Comparison of ENCODE assay signal across 14 cellular contexts in genomic region chr11:45774023-45774655, GRCh38. TPM values are rescaled to one million over a fixed set of nuclear protein-coding genes. Genes with fewer than 3 reads are reported as not detected.
A peak's percentile ranks its signal among the peaks of the same experiment; 100 is the strongest.
DNase-seq lines count a peak whose midpoint lies in the region; ATAC-seq and TF ChIP-seq lines count a peak whose summit lies in the region.
"Had no signal": no experiment of that assay in that cellular context is flagged by ENCODE, and none has a peak within 500 bp of the region (broad histone marks: within the 10 kb centered on the region; RNA-seq: fewer than 3 reads in every experiment).

No MANE protein-coding gene starts in this region.

- no peaks in the 10 kb centered on the region for H3K9me1 ChIP-seq in IMR-90 (ENCODE audit: insufficient read depth, low read length)

- H3K36me3 ChIP-seq in IMR-90 (ENCODE audit: control insufficient read depth, insufficient read depth, low read length), result no peaks in the 10 kb centered on the region
- no peaks in the 10 kb centered on the region for H3K36me3 ChIP-seq in neuronal stem cell (replicated peaks in 1 of 2; ENCODE audit: control insufficient read depth in 2 of 2, insufficient read depth in 2 of 2, low read length in 2 of 2)
- H3K36me3 ChIP-seq: HAP-1 had no signal

- TF ChIP-seq CTCF in IMR-90 (conservative IDR thresholded peaks at IDR 0.05; ENCODE audit: low read depth, low read length), result no peak

- intact Hi-C loops in IMR-90 (cut with micrococcal nuclease), result no loop called here

- no peaks in the 10 kb centered on the region for H4K20me1 ChIP-seq in IMR-90 (ENCODE audit: insufficient read depth, low read length)

- H3K4me1 ChIP-seq in IMR-90 (ENCODE audit: control insufficient read depth, insufficient read depth, low read length), result peaks cover 3% of the 10 kb centered on the region; the same call in 1 of the 2 replicates
- H3K4me1 ChIP-seq in neuronal stem cell (ENCODE audit: control insufficient read depth in 2 of 2, insufficient read depth in 1 of 2, low read depth in 1 of 2, low read length in 2 of 2), result peaks cover 2 to 6% of the 10 kb centered on the region in 2 donors

- H2BK120ac ChIP-seq in IMR-90 (ENCODE audit: low read depth, low read length), result no peak overlapping the region
- H2BK120ac ChIP-seq in neuronal stem cell (ENCODE audit: low read depth, low read length), result no peak overlapping the region

- H4K8ac ChIP-seq in IMR-90 (ENCODE audit: low read depth in 2 of 2, low read length in 2 of 2) (no peak overlapping the region), neuronal stem cell (ENCODE audit: low read depth, low read length) (no peak overlapping the region)

- POLR2A ChIA-PET in IMR-90 (lab: Charles Lee; ENCODE audit: unreplicated experiment), result no interaction called here

- WGBS in IMR-90 (ENCODE audit: extremely low coverage in 2 of 2, insufficient read length in 1 of 2), 2 experiments, result 85% methylated on average over 4 of the region's 11 CpGs; no CpG with 5 or more reads in 1 of the 2 experiments
- no CpG with 5 or more reads among the region's 11 CpGs for whole genome bisulfite sequencing in neuronal stem cell (ENCODE audit: extremely low coverage in 2 of 2, insufficient read length in 2 of 2, insufficient replicate concordance in 1 of 2), 2 donors

- no peak overlapping the region for H4K5ac ChIP-seq in IMR-90 (ENCODE audit: low read depth, low read length)

- no peak overlapping the region for H2AK5ac ChIP-seq in IMR-90 (ENCODE audit: low read depth, low read length)
- H2AK5ac ChIP-seq in neuronal stem cell (ENCODE audit: low read depth, low read length), result no peak overlapping the region

- H3K23ac ChIP-seq in IMR-90 (ENCODE audit: low read depth, low read length) (no peak overlapping the region), neuronal stem cell (ENCODE audit: low read depth, low read length, poor library complexity) (peak overlapping the region; percentile 22)

- no peak overlapping the region for H4K91ac ChIP-seq in IMR-90 (ENCODE audit: insufficient read depth, low read depth, low read length)
- H4K91ac ChIP-seq in neuronal stem cell (ENCODE audit: low read depth, low read length, poor library complexity), result no peak overlapping the region

- dilution Hi-C loops in IMR-90 (cut with HindIII; ENCODE audit: low sequenced_read_pairs, unreplicated experiment), result no loop called here

- H3K27me3 ChIP-seq in IMR-90 (ENCODE audit: control insufficient read depth, insufficient read depth, low read length) (peaks cover 13% of the 10 kb centered on the region), neuronal stem cell (ENCODE audit: control insufficient read depth in 3 of 3, insufficient read depth in 3 of 3, low read depth in 1 of 3, low read length in 3 of 3) (peaks cover 0 to 7% (median 3%) of the 10 kb centered on the region in 3 experiments)

- H3K9ac ChIP-seq in IMR-90 (ENCODE audit: low read depth, low read length), result no peak overlapping the region
- no peak overlapping the region for H3K9ac ChIP-seq in neuronal stem cell (ENCODE audit: low read depth, low read length, poor library complexity)

- H2AK9ac ChIP-seq in IMR-90 (replicated peaks; ENCODE audit: low read depth, low read length, poor library complexity), result peak overlapping the region; percentile 57

- H3K4me3 ChIP-seq in IMR-90 (ENCODE audit: insufficient read depth, low read depth, low read length) (no peak overlapping the region), neuronal stem cell (ENCODE audit: low read length in 2 of 2) (no peak overlapping the region)
- H3K4me3 ChIP-seq: HAP-1 had no signal

- H3K4ac ChIP-seq in IMR-90 (ENCODE audit: low read depth, low read length), result no peak overlapping the region
- no peak overlapping the region for H3K4ac ChIP-seq in neuronal stem cell (ENCODE audit: low read length)

- H2BK15ac ChIP-seq in IMR-90 (ENCODE audit: low read depth, low read length) (no peak overlapping the region), neuronal stem cell (ENCODE audit: low read length) (no peak overlapping the region)

- DNase-seq in IMR-90 (no peak), left kidney (ENCODE audit: low read depth, low spot score) (peak; percentile 15), neuronal stem cell (ENCODE audit: low spot score) (no peak), NOMO-1 (lab: John Stamatoyannopoulos, UW; ENCODE audit: unreplicated experiment in 2 of 2) (no peak), KG1 (lab: John Stamatoyannopoulos, UW) (no peak)
- DNase-seq: CD8-positive, alpha-beta T cell; COR-L47; DMS153; DMS79 treated with DMSO at 0.1 percent for 48 hours; EL had no signal

- TF ChIP-seq RAD21 in IMR-90 (IDR thresholded peaks at IDR 0.05; ENCODE audit: low read length), result no peak

- H2BK5ac ChIP-seq in IMR-90 (ENCODE audit: low read depth, low read length, poor library complexity, severe bottlenecking) (no peak overlapping the region), neuronal stem cell (ENCODE audit: low read length) (no peak overlapping the region)

- H3K27ac ChIP-seq in IMR-90 (ENCODE audit: insufficient read depth, low read length) (no peak overlapping the region), neuronal stem cell (replicated peaks; ENCODE audit: low read length) (no peak overlapping the region)
- H3K27ac ChIP-seq: HL-60 had no signal

- no peak overlapping the region for H3K18ac ChIP-seq in IMR-90 (ENCODE audit: low read depth, low read length)
- no peak overlapping the region for H3K18ac ChIP-seq in neuronal stem cell (ENCODE audit: low read length)

- TF ChIP-seq POLR2A in IMR-90 (IDR thresholded peaks at IDR 0.05; ENCODE audit: low read depth, low read length), result no peak

- CTCF ChIA-PET in IMR-90 (lab: Yijun Ruan, JAX), result no interaction called here

- H3K79me1 ChIP-seq in IMR-90 (ENCODE audit: low read depth in 1 of 2, low read length in 2 of 2), result no peaks in the 10 kb centered on the region
- H3K79me1 ChIP-seq in neuronal stem cell (ENCODE audit: low read depth, low read length), result no peaks in the 10 kb centered on the region

- H3K14ac ChIP-seq in IMR-90 (replicated peaks; ENCODE audit: low read depth, low read length) (no peak overlapping the region), neuronal stem cell (ENCODE audit: low read length) (no peak overlapping the region)

- in situ Hi-C loops in IMR-90 (cut with MboI; ENCODE audit: low sequenced_read_pairs), result loop anchor here (10.0 kb wide), 1 partner anchor 399 kb away; no protein-coding TSS in a partner anchor

- no TSS peak for BruUV-seq in IMR-90 (replicated peaks; lab: Mats Ljungman, UMichigan)

- no peak for ATAC-seq in IMR-90 (ENCODE audit: low read depth)
- no peak for ATAC-seq in HG02840 (IDR thresholded peaks at IDR 0.05; ENCODE audit: low FRiP score, unreplicated experiment)
- no peak for ATAC-seq in GM18520 (IDR thresholded peaks at IDR 0.05; ENCODE audit: unreplicated experiment)
- ATAC-seq: CD8-positive, alpha-beta T cell had no signal

- no peak overlapping the region for H2BK12ac ChIP-seq in neuronal stem cell (ENCODE audit: low read length)

- H2AFZ ChIP-seq in IMR-90 (replicated peaks; ENCODE audit: low read length, poor library complexity), result no peak overlapping the region
- H2AFZ ChIP-seq in neuronal stem cell (ENCODE audit: low read length), result no peak overlapping the region

- H3K56ac ChIP-seq in IMR-90 (ENCODE audit: extremely low read depth, insufficient read depth, low read length), result no peak overlapping the region

- H2BK20ac ChIP-seq in IMR-90 (ENCODE audit: low read depth, low read length), result no peak overlapping the region

- H3K4me2 ChIP-seq in IMR-90 (ENCODE audit: low read depth, low read length) (no peak overlapping the region), neuronal stem cell (ENCODE audit: insufficient read depth, low read length, poor library complexity, severe bottlenecking) (no peak overlapping the region)

- H3K9me3 ChIP-seq in IMR-90 (ENCODE audit: control insufficient read depth, insufficient read depth, low read length) (no peaks in the 10 kb centered on the region), neuronal stem cell (replicated peaks in 1 of 2; ENCODE audit: control insufficient read depth in 2 of 2, insufficient read depth in 1 of 2, low read depth in 1 of 2, low read length in 2 of 2) (no peaks in the 10 kb centered on the region)
- H3K9me3 ChIP-seq: HAP-1 had no signal

TF ChIP-seq in IMR-90, 13 proteins besides CTCF, POLR2A, EP300 and RAD21:
- TF ChIP-seq MXI1 (IDR thresholded peaks at IDR 0.05; ENCODE audit: borderline replicate concordance, low read depth, low read length) (no peak), RCOR1 (IDR thresholded peaks at IDR 0.05; ENCODE audit: insufficient replicate concordance, low read length) (no peak), ELK1 (IDR thresholded peaks at IDR 0.05; ENCODE audit: borderline replicate concordance, low read depth, low read length) (no peak), RFX5 (IDR thresholded peaks at IDR 0.05; ENCODE audit: low read depth, low read length) (no peak), CEBPB (IDR thresholded peaks at IDR 0.05; ENCODE audit: low read depth, low read length) (no peak)

RNA-seq across cellular contexts. Expression of gene SLC35C1, which starts 30.8 kb away (rescaled TPM):
- 3.1 and 4.3 TPM in 2 replicates for total RNA-seq in IMR-90 (2012; rRNA removed)
- polyA plus RNA-seq in IMR-90 (2012; rRNA removed), result 26.7 and 27.1 TPM in 2 replicates
- 7.0 and 23.7 TPM in 2 replicates for polyA plus RNA-seq in IMR-90 (2012; cell fraction: cytosol; rRNA removed)
- polyA plus RNA-seq in IMR-90 (2012; cell fraction: nucleus; rRNA removed; ENCODE audit: low replicate concordance), result 3.3 and 12.5 TPM in 2 replicates
- polyA plus RNA-seq in neuronal stem cell (2013, experiment 1 of 2), result 6.9 TPM
- polyA plus RNA-seq in neuronal stem cell (2013, experiment 2 of 2), result 7.0 TPM
